Comparison of ENCODE assay signal across 18 cellular contexts in genomic region chr12:75945581-75945980, GRCh38.
DNase-seq lines count a peak whose midpoint lies in the region; ATAC-seq and TF ChIP-seq lines count a peak whose summit lies in the region.
"Had no signal": no experiment of that assay in that cellular context is flagged by ENCODE, and none has a peak within 500 bp of the region (broad histone marks: within the 10 kb centered on the region; RNA-seq: fewer than 3 reads in every experiment).

No MANE protein-coding gene starts in this region.

- H3K79me1 ChIP-seq in mesenchymal stem cell (replicated peaks; ENCODE audit: low read length, poor library complexity, severe bottlenecking) = no peaks in the 10 kb centered on the region

- no peak for TF ChIP-seq CTCF in MM.1S (IDR thresholded peaks at IDR 0.05; ENCODE audit: low read length)

- no peaks in the 10 kb centered on the region for H3K9me3 ChIP-seq in MM.1S (replicated peaks; ENCODE audit: insufficient read depth, low read length)
- no peaks in the 10 kb centered on the region for H3K9me3 ChIP-seq in mesenchymal stem cell (ENCODE audit: control insufficient read depth, low read length)
- H3K9me3 ChIP-seq: heart right ventricle, ovary, transverse colon had no signal

- peak overlapping the region; percentile 47 to 88 for H3K18ac ChIP-seq in mesenchymal stem cell (ENCODE audit: low read depth in 1 of 2, low read length in 2 of 2)

- H2BK12ac ChIP-seq in mesenchymal stem cell (ENCODE audit: low read length in 2 of 2) = no peak overlapping the region

- CTCF ChIA-PET in activated CD4-positive, alpha-beta T cell treated with anti-CD3 and anti-CD28 coated beads for 36 hours (lab: Charles Lee) = interaction anchor here (1.0 to 2.1 kb wide), 4 partner anchors 29 to 86 kb away, joined by 3 to 8 read pairs (median 4); partner anchors contain the start of gene PHLDA1

- H2AFZ ChIP-seq in MM.1S (ENCODE audit: low read length) (peak overlapping the region; percentile 52; the same call in 1 of the 2 replicates), mesenchymal stem cell (ENCODE audit: low read depth, low read length) (no peak overlapping the region)

- 70% methylated on average over 3 of the region's 4 CpGs for WGBS in mesenchymal stem cell

- H3K9me3 Mint-ChIP-seq in activated CD4-positive, alpha-beta T cell treated with anti-CD3 and anti-CD28 coated beads for 36 hours (ENCODE audit: low read depth) = no peaks in the 10 kb centered on the region
- H3K9me3 Mint-ChIP-seq: activated B cell treated with CpG ODN at 0.5 μM for 24 hours; CD4-positive, alpha-beta T cell had no signal

- no peak for DNase-seq in activated CD4-positive, alpha-beta T cell treated with anti-CD3 and anti-CD28 coated beads for 36 hours
- DNase-seq in activated CD4-positive, alpha-beta T cell treated with anti-CD3 and anti-CD28 coated beads, Interleukin-2, amount 50 U/mL, for 48 hours = no peak
- no peak for DNase-seq in MM.1S
- DNase-seq in amniotic epithelial cell (ENCODE audit: low read depth) = peak; percentile 54
- no peak for DNase-seq in mesenchymal stem cell
- DNase-seq in effector CD4-positive, alpha-beta T cell = no peak
- DNase-seq: activated B cell treated with CpG ODN at 0.5 μM for 24 hours; CD4-positive, alpha-beta T cell; erythroblast; heart right ventricle; NCI-H2107; NCI-H526 treated with DMSO at 0.1 percent for 48 hours; ovary; stimulated activated CD4-positive, alpha-beta T cell treated with anti-CD3 and anti-CD28 coated beads, Interleukin-4, amount 100 ng/mL, for 1 hour; stimulated activated CD8-positive, alpha-beta memory T cell treated with anti-CD3 and anti-CD28 coated beads, Interleukin-4, amount 100 ng/mL, for 48 hours; transverse colon had no signal

- no peak overlapping the region for H3K14ac ChIP-seq in mesenchymal stem cell (ENCODE audit: low read length in 2 of 2)

- H2BK5ac ChIP-seq in mesenchymal stem cell (ENCODE audit: low read depth, low read length, poor library complexity, severe bottlenecking) = no peak overlapping the region

- H3K4me1 ChIP-seq in MM.1S (ENCODE audit: low read length) (peaks cover 25% of the 10 kb centered on the region), mesenchymal stem cell (ENCODE audit: control insufficient read depth, insufficient read depth, low read depth, low read length) (no peaks in the 10 kb centered on the region)

- H3K4me2 ChIP-seq in MM.1S (ENCODE audit: low read depth, low read length) (peak overlapping the region; percentile 67; the same call in 1 of the 2 replicates), mesenchymal stem cell (ENCODE audit: low read length, poor library complexity, severe bottlenecking) (no peak overlapping the region)

- H3F3A ChIP-seq in MM.1S (ENCODE audit: insufficient read depth, low read length) = peaks cover 23% of the 10 kb centered on the region

- 0 out of 2 replicates have a peak overlapping the region, but pooled peaks have one; percentile 31 for H3K4me3 ChIP-seq in MM.1S (ENCODE audit: low read length)
- no peak overlapping the region for H3K4me3 ChIP-seq in mesenchymal stem cell (ENCODE audit: insufficient read depth in 1 of 2, low read depth in 1 of 2, low read length in 2 of 2)
- H3K4me3 ChIP-seq: heart right ventricle, ovary, transverse colon had no signal

- no peak overlapping the region for H3K4me3 Mint-ChIP-seq in activated CD4-positive, alpha-beta T cell treated with anti-CD3 and anti-CD28 coated beads for 36 hours
- H3K4me3 Mint-ChIP-seq: activated B cell treated with CpG ODN at 0.5 μM for 24 hours; CD4-positive, alpha-beta T cell had no signal

- peak overlapping the region; percentile 86 for H2BK120ac ChIP-seq in mesenchymal stem cell (ENCODE audit: low read depth, low read length)

- ATAC-seq in activated CD4-positive, alpha-beta T cell treated with anti-CD3 and anti-CD28 coated beads for 36 hours = no peak
- ATAC-seq in HG02798 (IDR thresholded peaks at IDR 0.05; ENCODE audit: poor library complexity, unreplicated experiment) (no peak), GM18907 (IDR thresholded peaks at IDR 0.05; ENCODE audit: unreplicated experiment) (no peak)

- H3K27ac Mint-ChIP-seq in activated CD4-positive, alpha-beta T cell treated with anti-CD3 and anti-CD28 coated beads for 36 hours = peak overlapping the region; percentile 90
- H3K27ac Mint-ChIP-seq: CD4-positive, alpha-beta T cell had no signal

- no peak overlapping the region for H4K8ac ChIP-seq in mesenchymal stem cell (ENCODE audit: low read length)

- no peak overlapping the region for H4K91ac ChIP-seq in mesenchymal stem cell (ENCODE audit: low read length)

- H2BK15ac ChIP-seq in mesenchymal stem cell (ENCODE audit: low read depth, poor library complexity, severe bottlenecking) = no peak overlapping the region

- no peaks in the 10 kb centered on the region for H3K36me3 ChIP-seq in MM.1S (replicated peaks; ENCODE audit: insufficient read depth, low read length)
- no peaks in the 10 kb centered on the region for H3K36me3 ChIP-seq in mesenchymal stem cell (ENCODE audit: control insufficient read depth in 1 of 2, insufficient read depth in 2 of 2, low read depth in 1 of 2, low read length in 2 of 2)
- H3K36me3 ChIP-seq: heart right ventricle, ovary, transverse colon had no signal

- no peaks in the 10 kb centered on the region for H3K9me2 ChIP-seq in MM.1S (replicated peaks; ENCODE audit: insufficient read depth, low read length)

- H3K27me3 ChIP-seq in MM.1S (replicated peaks; ENCODE audit: insufficient read depth, low read length) = no peaks in the 10 kb centered on the region
- no peaks in the 10 kb centered on the region for H3K27me3 ChIP-seq in mesenchymal stem cell (ENCODE audit: control insufficient read depth in 1 of 2, insufficient read depth in 1 of 2, low read length in 2 of 2)
- H3K27me3 ChIP-seq: heart right ventricle, ovary, transverse colon had no signal

- POLR2A ChIA-PET in activated CD4-positive, alpha-beta T cell treated with anti-CD3 and anti-CD28 coated beads for 36 hours (lab: Charles Lee) = interaction anchor here (2.2 to 2.4 kb wide), 2 partner anchors 75 to 86 kb away, joined by 8 read pairs; partner anchors contain the start of gene PHLDA1

- no peak overlapping the region for H3K4ac ChIP-seq in mesenchymal stem cell (ENCODE audit: low read depth in 1 of 2, low read length in 2 of 2)

- H3K27me3 Mint-ChIP-seq in activated CD4-positive, alpha-beta T cell treated with anti-CD3 and anti-CD28 coated beads for 36 hours = no peaks in the 10 kb centered on the region
- H3K27me3 Mint-ChIP-seq: activated B cell treated with CpG ODN at 0.5 μM for 24 hours; CD4-positive, alpha-beta T cell had no signal

- H3K36me3 Mint-ChIP-seq in activated CD4-positive, alpha-beta T cell treated with anti-CD3 and anti-CD28 coated beads for 36 hours (ENCODE audit: low read depth) = no peaks in the 10 kb centered on the region

- H3K4me1 Mint-ChIP-seq in activated CD4-positive, alpha-beta T cell treated with anti-CD3 and anti-CD28 coated beads for 36 hours = peaks cover 29% of the 10 kb centered on the region

- intact Hi-C loops in activated CD4-positive, alpha-beta T cell treated with anti-CD3 and anti-CD28 coated beads for 36 hours (cut with DNase I, micrococcal nuclease) = loop anchor here in 1 of 2 experiments (2.0 kb wide), 2 partner anchors 305 to 403 kb away; partner anchors contain the start of gene BBS10

- no peak overlapping the region for H3K23ac ChIP-seq in mesenchymal stem cell (ENCODE audit: low read length in 2 of 2)

- H2AK5ac ChIP-seq in mesenchymal stem cell (ENCODE audit: low read length, severe bottlenecking) = peak overlapping the region; percentile 33

- no peaks in the 10 kb centered on the region for H4K20me1 ChIP-seq in MM.1S (ENCODE audit: insufficient read depth, low read length)

- no peaks in the 10 kb centered on the region for H3K79me2 ChIP-seq in MM.1S (ENCODE audit: low read length)

- H3K9ac ChIP-seq in MM.1S (ENCODE audit: low read length) (peak overlapping the region; percentile 53; the same call in 1 of the 2 replicates), mesenchymal stem cell (ENCODE audit: low read length) (no peak overlapping the region)

- H3K27ac ChIP-seq in MM.1S (ENCODE audit: low read length) (peak overlapping the region; percentile 95), mesenchymal stem cell (ENCODE audit: low read length, poor library complexity, severe bottlenecking) (no peak overlapping the region)
- H3K27ac ChIP-seq: ovary had no signal
